Comparison of ENCODE assay signal across 8 cellular contexts in the genomic region with DNA sequence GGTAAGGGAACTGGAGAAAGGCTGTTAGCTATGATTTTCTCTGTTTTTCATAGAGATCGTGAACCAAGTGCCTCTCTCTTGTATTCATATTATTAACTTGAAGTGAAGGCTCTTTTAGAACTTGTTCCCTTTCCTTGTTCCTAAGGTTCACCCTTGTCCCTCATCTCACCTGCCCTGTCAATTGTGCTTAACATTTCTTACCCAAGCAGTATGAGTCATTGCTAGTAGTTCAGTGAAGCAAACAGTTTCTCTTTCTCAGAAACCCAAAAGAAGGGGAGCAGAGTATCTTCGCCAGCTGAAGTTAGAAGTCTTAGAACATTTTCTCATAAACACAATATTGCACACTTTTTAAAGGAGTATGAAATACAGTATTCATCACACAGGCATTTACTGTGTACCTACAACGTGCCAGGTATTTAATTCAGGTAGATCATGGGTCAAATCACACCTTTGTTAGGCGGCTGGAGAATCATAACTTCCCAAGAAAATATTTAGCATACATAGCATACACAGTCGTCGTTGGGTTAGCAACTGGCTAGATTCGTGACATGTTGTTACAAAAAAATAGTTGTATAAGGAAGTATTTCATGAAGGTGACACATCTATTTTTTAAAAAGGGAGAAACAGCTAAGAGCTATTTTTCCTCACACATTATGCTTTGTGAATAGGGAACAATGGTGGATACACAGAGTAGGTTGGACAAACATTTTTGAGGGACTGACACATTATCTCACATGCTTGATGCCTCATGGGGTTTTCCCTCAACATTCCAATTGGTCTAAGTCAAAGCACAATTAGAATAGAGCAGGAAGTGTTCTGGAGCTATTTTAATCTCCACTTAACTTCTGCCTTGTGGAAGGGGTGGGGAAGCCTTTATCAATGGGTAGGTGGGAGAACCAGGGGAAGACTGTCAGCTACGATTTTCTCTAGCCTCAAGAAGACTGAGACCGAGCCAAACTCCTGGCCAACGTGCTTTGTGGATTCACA. TPM values are rescaled to one million over a fixed set of nuclear protein-coding genes. Genes with fewer than 3 reads are reported as not detected.
A peak's percentile ranks its signal among the peaks of the same experiment; 100 is the strongest.
DNase-seq lines count a peak whose midpoint lies in the region; ATAC-seq and TF ChIP-seq lines count a peak whose summit lies in the region.

No MANE protein-coding gene starts in this region.

- no peaks in the 10 kb centered on the region for H3K4me1 Mint-ChIP-seq in T-helper 17 cell
- no peaks in the 10 kb centered on the region for H3K4me1 Mint-ChIP-seq in activated naive CD4-positive, alpha-beta T cell treated with anti-CD3 and anti-CD28 coated beads, Interleukin-2, amount 10 ng/mL, durations not matched to agents 7 days and 5 days

- intact Hi-C loops in left ventricle myocardium superior (cut with micrococcal nuclease), result no loop called here

- no peak overlapping the region for H3K27ac Mint-ChIP-seq in T-helper 17 cell
- H3K27ac Mint-ChIP-seq in activated naive CD4-positive, alpha-beta T cell treated with anti-CD3 and anti-CD28 coated beads, Interleukin-2, amount 10 ng/mL, durations not matched to agents 7 days and 5 days, result no peak overlapping the region

- TF ChIP-seq CTCF in thoracic aorta (IDR thresholded peaks at IDR 0.05), result no peak

- peak; percentile 89 for ATAC-seq in GM19324 (IDR thresholded peaks at IDR 0.05; ENCODE audit: low FRiP score, unreplicated experiment)
- peak; percentile 90 for ATAC-seq in HG03175 (IDR thresholded peaks at IDR 0.05; ENCODE audit: unreplicated experiment)
- ATAC-seq in T-helper 17 cell, result peak; percentile 69
- peak; percentile 85 for ATAC-seq in left ventricle myocardium superior
- ATAC-seq in thoracic aorta (ENCODE audit: insufficient number of reproducible peaks, low FRiP score, low read depth), result peak; percentile 84

- no peaks in the 10 kb centered on the region for H3K36me3 ChIP-seq in thoracic aorta

- H3K36me3 Mint-ChIP-seq in T-helper 17 cell (ENCODE audit: low read depth), result no peaks in the 10 kb centered on the region
- H3K36me3 Mint-ChIP-seq in activated naive CD4-positive, alpha-beta T cell treated with anti-CD3 and anti-CD28 coated beads, Interleukin-2, amount 10 ng/mL, durations not matched to agents 7 days and 5 days, result no peaks in the 10 kb centered on the region

- CTCF ChIA-PET in activated naive CD4-positive, alpha-beta T cell treated with anti-CD3 and anti-CD28 coated beads, Interleukin-2, amount 10 ng/mL, durations not matched to agents 7 days and 5 days (lab: Charles Lee), result no interaction called here

- no peaks in the 10 kb centered on the region for H3K9me3 Mint-ChIP-seq in activated naive CD4-positive, alpha-beta T cell treated with anti-CD3 and anti-CD28 coated beads, Interleukin-2, amount 10 ng/mL, durations not matched to agents 7 days and 5 days

- H3K27me3 ChIP-seq in thoracic aorta (replicated peaks; ENCODE audit: insufficient read depth), result no peaks in the 10 kb centered on the region

- H3K9me3 ChIP-seq in T-helper 17 cell (ENCODE audit: control insufficient read depth, low read length, poor library complexity, severe bottlenecking) (no peaks in the 10 kb centered on the region), thoracic aorta (no peaks in the 10 kb centered on the region)

- peak overlapping the region; percentile 64 for H3K4me3 ChIP-seq in thoracic aorta

- no peak overlapping the region for H3K4me3 Mint-ChIP-seq in T-helper 17 cell
- H3K4me3 Mint-ChIP-seq in activated naive CD4-positive, alpha-beta T cell treated with anti-CD3 and anti-CD28 coated beads, Interleukin-2, amount 10 ng/mL, durations not matched to agents 7 days and 5 days, result no peak overlapping the region

- DNase-seq in CD1c-positive myeloid dendritic cell (ENCODE audit: extremely low spot score), result peak; percentile 84
- no peak for DNase-seq in T-helper 17 cell
- no peak for DNase-seq in left ventricle myocardium superior
- DNase-seq in thoracic aorta (ENCODE audit: low spot score), result no peak
- DNase-seq in activated naive CD4-positive, alpha-beta T cell treated with anti-CD3 and anti-CD28 coated beads, Interleukin-2, amount 10 ng/mL, durations not matched to agents 7 days and 5 days, result no peak
- DNase-seq in NCI-H510A (lab: John Stamatoyannopoulos, UW), result no peak

- H3K27me3 Mint-ChIP-seq in T-helper 17 cell, result no peaks in the 10 kb centered on the region
- H3K27me3 Mint-ChIP-seq in activated naive CD4-positive, alpha-beta T cell treated with anti-CD3 and anti-CD28 coated beads, Interleukin-2, amount 10 ng/mL, durations not matched to agents 7 days and 5 days, result no peaks in the 10 kb centered on the region

- peaks cover 11 to 55% of the 10 kb centered on the region in 2 donors for H3K4me1 ChIP-seq in thoracic aorta (ENCODE audit: control insufficient read depth in 1 of 2, low read depth in 2 of 2)

- H3K27ac ChIP-seq in thoracic aorta, result peak overlapping the region; percentile 76 to 85

RNA-seq across cellular contexts. Expression of gene HDAC9, which starts 13.2 kb away (rescaled TPM):
- 1 to 10 TPM; 4.9 to 6.5 TPM for total RNA-seq in T-helper 17 cell
- total RNA-seq in left ventricle myocardium superior, result 30.7 TPM
- 10 to 100 TPM; 64.1 to 81.6 TPM for total RNA-seq in thoracic aorta
